1 cellular context compared by ENCODE assay signal in genomic region chr10:75495434-75496190, GRCh38.
TF ChIP-seq lines count a peak whose summit lies in the region.

No MANE protein-coding gene starts in this region.

TF ChIP-seq in HepG2, 621 proteins besides CTCF, POLR2A, EP300 and RAD21 (continued from another document and continues in another):
- no peak for TF ChIP-seq CREB1 (IDR thresholded peaks at IDR 0.05)
- TF ChIP-seq CREB1 (CRISPR knock-in tag; IDR thresholded peaks at IDR 0.05) = no peak; the same call in 1 of the 2 replicates
- no peak for TF ChIP-seq HNRNPH1 (optimal IDR thresholded peaks at IDR 0.05; ENCODE audit: low read depth, low read length)
- TF ChIP-seq USF2 (IDR thresholded peaks at IDR 0.05; ENCODE audit: low read depth, low read length) = no peak
- TF ChIP-seq USF2 (CRISPR knock-in tag; IDR thresholded peaks at IDR 0.05; ENCODE audit: borderline replicate concordance) = no peak
- no peak for TF ChIP-seq SYNCRIP (IDR thresholded peaks at IDR 0.05; ENCODE audit: insufficient read depth, low read depth, low read length)
- TF ChIP-seq CENPT (CRISPR knock-in tag; IDR thresholded peaks at IDR 0.05; ENCODE audit: low read depth) = no peak
- no peak for TF ChIP-seq REXO4 (CRISPR knock-in tag; IDR thresholded peaks at IDR 0.05; ENCODE audit: borderline replicate concordance)
- no peak for TF ChIP-seq PRDM4 (CRISPR knock-in tag; IDR thresholded peaks at IDR 0.05; ENCODE audit: borderline replicate concordance)
- TF ChIP-seq PBX3 (CRISPR knock-in tag; IDR thresholded peaks at IDR 0.05; ENCODE audit: borderline replicate concordance) = no peak
- TF ChIP-seq JUNB (CRISPR knock-in tag; IDR thresholded peaks at IDR 0.05; ENCODE audit: borderline replicate concordance) = no peak
- peak; percentile 96 for TF ChIP-seq BCL6 (CRISPR knock-in tag; IDR thresholded peaks at IDR 0.05)
- TF ChIP-seq IKZF1 (IDR thresholded peaks at IDR 0.05) = no peak
- TF ChIP-seq, protein P1, sequence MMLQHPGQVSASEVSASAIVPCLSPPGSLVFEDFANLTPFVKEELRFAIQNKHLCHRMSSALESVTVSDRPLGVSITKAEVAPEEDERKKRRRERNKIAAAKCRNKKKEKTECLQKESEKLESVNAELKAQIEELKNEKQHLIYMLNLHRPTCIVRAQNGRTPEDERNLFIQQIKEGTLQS (CRISPR knock-in tag; IDR thresholded peaks at IDR 0.05) = no peak
- TF ChIP-seq, protein P2, sequence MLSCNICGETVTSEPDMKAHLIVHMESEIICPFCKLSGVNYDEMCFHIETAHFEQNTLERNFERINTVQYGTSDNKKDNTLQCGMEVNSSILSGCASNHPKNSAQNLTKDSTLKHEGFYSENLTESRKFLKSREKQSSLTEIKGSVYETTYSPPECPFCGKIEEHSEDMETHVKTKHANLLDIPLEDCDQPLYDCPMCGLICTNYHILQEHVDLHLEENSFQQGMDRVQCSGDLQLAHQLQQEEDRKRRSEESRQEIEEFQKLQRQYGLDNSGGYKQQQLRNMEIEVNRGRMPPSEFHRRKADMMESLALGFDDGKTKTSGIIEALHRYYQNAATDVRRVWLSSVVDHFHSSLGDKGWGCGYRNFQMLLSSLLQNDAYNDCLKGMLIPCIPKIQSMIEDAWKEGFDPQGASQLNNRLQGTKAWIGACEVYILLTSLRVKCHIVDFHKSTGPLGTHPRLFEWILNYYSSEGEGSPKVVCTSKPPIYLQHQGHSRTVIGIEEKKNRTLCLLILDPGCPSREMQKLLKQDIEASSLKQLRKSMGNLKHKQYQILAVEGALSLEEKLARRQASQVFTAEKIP (CRISPR knock-in tag; IDR thresholded peaks at IDR 0.05; ENCODE audit: borderline replicate concordance) = no peak
- no peak for TF ChIP-seq IRF1 (CRISPR knock-in tag; IDR thresholded peaks at IDR 0.05; ENCODE audit: low read depth)
- TF ChIP-seq TAF1 (CRISPR knock-in tag; IDR thresholded peaks at IDR 0.05) = no peak
- no peak for TF ChIP-seq ZBTB34 (CRISPR knock-in tag; IDR thresholded peaks at IDR 0.05)
- no peak for TF ChIP-seq ZNF569 (CRISPR knock-in tag; IDR thresholded peaks at IDR 0.05; ENCODE audit: borderline replicate concordance)
- no peak for TF ChIP-seq NFYC (CRISPR knock-in tag; IDR thresholded peaks at IDR 0.05)
- TF ChIP-seq GTF2F1 (IDR thresholded peaks at IDR 0.05; ENCODE audit: low read length) = no peak
- no peak for TF ChIP-seq HINFP (CRISPR knock-in tag; IDR thresholded peaks at IDR 0.05; ENCODE audit: low read depth)
- TF ChIP-seq DMTF1 (CRISPR knock-in tag; IDR thresholded peaks at IDR 0.05) = no peak
- TF ChIP-seq KLF16 (CRISPR knock-in tag; IDR thresholded peaks at IDR 0.05) = no peak
- TF ChIP-seq, protein P3, sequence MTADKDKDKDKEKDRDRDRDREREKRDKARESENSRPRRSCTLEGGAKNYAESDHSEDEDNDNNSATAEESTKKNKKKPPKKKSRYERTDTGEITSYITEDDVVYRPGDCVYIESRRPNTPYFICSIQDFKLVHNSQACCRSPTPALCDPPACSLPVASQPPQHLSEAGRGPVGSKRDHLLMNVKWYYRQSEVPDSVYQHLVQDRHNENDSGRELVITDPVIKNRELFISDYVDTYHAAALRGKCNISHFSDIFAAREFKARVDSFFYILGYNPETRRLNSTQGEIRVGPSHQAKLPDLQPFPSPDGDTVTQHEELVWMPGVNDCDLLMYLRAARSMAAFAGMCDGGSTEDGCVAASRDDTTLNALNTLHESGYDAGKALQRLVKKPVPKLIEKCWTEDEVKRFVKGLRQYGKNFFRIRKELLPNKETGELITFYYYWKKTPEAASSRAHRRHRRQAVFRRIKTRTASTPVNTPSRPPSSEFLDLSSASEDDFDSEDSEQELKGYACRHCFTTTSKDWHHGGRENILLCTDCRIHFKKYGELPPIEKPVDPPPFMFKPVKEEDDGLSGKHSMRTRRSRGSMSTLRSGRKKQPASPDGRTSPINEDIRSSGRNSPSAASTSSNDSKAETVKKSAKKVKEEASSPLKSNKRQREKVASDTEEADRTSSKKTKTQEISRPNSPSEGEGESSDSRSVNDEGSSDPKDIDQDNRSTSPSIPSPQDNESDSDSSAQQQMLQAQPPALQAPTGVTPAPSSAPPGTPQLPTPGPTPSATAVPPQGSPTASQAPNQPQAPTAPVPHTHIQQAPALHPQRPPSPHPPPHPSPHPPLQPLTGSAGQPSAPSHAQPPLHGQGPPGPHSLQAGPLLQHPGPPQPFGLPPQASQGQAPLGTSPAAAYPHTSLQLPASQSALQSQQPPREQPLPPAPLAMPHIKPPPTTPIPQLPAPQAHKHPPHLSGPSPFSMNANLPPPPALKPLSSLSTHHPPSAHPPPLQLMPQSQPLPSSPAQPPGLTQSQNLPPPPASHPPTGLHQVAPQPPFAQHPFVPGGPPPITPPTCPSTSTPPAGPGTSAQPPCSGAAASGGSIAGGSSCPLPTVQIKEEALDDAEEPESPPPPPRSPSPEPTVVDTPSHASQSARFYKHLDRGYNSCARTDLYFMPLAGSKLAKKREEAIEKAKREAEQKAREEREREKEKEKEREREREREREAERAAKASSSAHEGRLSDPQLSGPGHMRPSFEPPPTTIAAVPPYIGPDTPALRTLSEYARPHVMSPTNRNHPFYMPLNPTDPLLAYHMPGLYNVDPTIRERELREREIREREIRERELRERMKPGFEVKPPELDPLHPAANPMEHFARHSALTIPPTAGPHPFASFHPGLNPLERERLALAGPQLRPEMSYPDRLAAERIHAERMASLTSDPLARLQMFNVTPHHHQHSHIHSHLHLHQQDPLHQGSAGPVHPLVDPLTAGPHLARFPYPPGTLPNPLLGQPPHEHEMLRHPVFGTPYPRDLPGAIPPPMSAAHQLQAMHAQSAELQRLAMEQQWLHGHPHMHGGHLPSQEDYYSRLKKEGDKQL (CRISPR knock-in tag; IDR thresholded peaks at IDR 0.05; ENCODE audit: low read depth) = no peak
- no peak for TF ChIP-seq REL (CRISPR knock-in tag; conservative IDR thresholded peaks at IDR 0.05)
- TF ChIP-seq ADNP (CRISPR knock-in tag; IDR thresholded peaks at IDR 0.05) = no peak
- no peak for TF ChIP-seq ZNF580 (CRISPR knock-in tag; IDR thresholded peaks at IDR 0.05; ENCODE audit: borderline replicate concordance, low read depth)
- no peak for TF ChIP-seq SMARCE1 (IDR thresholded peaks at IDR 0.05; ENCODE audit: borderline replicate concordance)
- no peak for TF ChIP-seq ZSCAN21 (CRISPR knock-in tag; IDR thresholded peaks at IDR 0.05; ENCODE audit: borderline replicate concordance)
- TF ChIP-seq ZNF274 (CRISPR knock-in tag; IDR thresholded peaks at IDR 0.05) = no peak
- TF ChIP-seq HNF4G (IDR thresholded peaks at IDR 0.05; ENCODE audit: borderline replicate concordance, low read depth, low read length) = peak; percentile 76
- no peak for TF ChIP-seq HNF4G (CRISPR knock-in tag; IDR thresholded peaks at IDR 0.05; ENCODE audit: borderline replicate concordance, low read depth)
- no peak for TF ChIP-seq ZNF121 (CRISPR knock-in tag; IDR thresholded peaks at IDR 0.05)
- no peak for TF ChIP-seq GABPA (IDR thresholded peaks at IDR 0.05; ENCODE audit: low read depth, low read length)
- no peak for TF ChIP-seq GABPA (CRISPR knock-in tag; IDR thresholded peaks at IDR 0.05; ENCODE audit: low read depth)
- no peak for TF ChIP-seq ZNF615 (CRISPR knock-in tag; IDR thresholded peaks at IDR 0.05; ENCODE audit: borderline replicate concordance)
- TF ChIP-seq AKAP8 (CRISPR knock-in tag; IDR thresholded peaks at IDR 0.05) = no peak
- TF ChIP-seq SALL2 (CRISPR knock-in tag; IDR thresholded peaks at IDR 0.05) = no peak
- no peak for TF ChIP-seq BRD4 (CRISPR knock-in tag; IDR thresholded peaks at IDR 0.05)
- peak; percentile 30; the same call in 1 of the 2 replicates for TF ChIP-seq GFI1 (CRISPR knock-in tag; IDR thresholded peaks at IDR 0.05; ENCODE audit: borderline replicate concordance)
- no peak for TF ChIP-seq ZNF335 (CRISPR knock-in tag; IDR thresholded peaks at IDR 0.05)
- TF ChIP-seq TP53 (CRISPR knock-in tag; conservative IDR thresholded peaks at IDR 0.05) = no peak
- TF ChIP-seq ZC3H13 (CRISPR knock-in tag; IDR thresholded peaks at IDR 0.05) = no peak
- no peak for TF ChIP-seq NFRKB (IDR thresholded peaks at IDR 0.05)
- no peak; the same call in 1 of the 2 replicates for TF ChIP-seq HOXA3 (CRISPR knock-in tag; IDR thresholded peaks at IDR 0.05)
- no peak for TF ChIP-seq ZNF484 (CRISPR knock-in tag; IDR thresholded peaks at IDR 0.05; ENCODE audit: borderline replicate concordance, low read depth)
